ENCODE assay signal across 1 cellular context in the genomic region with DNA sequence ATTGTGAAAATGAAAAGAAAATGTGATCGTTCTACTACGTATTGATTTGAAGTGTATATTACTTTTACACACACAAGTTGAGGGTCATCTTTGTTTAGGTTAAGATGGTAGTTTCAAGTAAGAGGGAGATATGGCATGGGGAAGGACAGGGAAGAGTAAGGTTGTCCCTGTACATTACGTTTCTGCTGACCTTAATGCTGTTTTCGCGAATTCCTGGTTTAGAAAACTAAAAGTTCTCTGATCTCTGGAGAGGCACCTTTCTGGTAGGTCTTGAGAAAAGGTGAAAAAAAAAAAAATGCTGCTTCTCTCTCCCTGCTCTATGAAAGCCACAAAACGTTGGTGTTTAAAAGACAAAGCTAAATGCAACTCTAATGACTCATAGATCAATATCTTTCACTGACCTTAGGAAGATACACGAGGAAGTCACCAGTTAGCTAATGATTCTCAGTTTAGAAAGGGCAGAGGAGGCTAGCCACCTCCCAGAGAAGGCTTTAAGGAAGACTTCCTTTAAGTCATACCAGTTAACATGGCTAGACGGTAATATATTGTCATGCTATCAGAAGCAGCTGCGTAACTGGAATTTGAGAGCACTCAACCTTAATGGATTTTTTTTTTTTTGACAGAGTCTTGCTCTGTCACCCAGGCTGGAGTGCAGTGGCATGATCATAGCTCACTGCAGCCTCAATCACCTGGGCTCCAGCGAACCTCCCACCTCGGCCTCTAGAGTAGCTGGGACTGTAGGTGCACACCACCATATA.
TF ChIP-seq lines count a peak whose summit lies in the region.

No MANE protein-coding gene starts in this region.

TF ChIP-seq in K562, 482 proteins besides CTCF, POLR2A, EP300 and RAD21 (continued from another document and continues in another):
- TF ChIP-seq SFPQ (IDR thresholded peaks at IDR 0.05; ENCODE audit: low read depth, low read length): no peak
- peak; percentile 90 for TF ChIP-seq GTF2E2 (tag; IDR thresholded peaks at IDR 0.05)
- TF ChIP-seq, protein P1, sequence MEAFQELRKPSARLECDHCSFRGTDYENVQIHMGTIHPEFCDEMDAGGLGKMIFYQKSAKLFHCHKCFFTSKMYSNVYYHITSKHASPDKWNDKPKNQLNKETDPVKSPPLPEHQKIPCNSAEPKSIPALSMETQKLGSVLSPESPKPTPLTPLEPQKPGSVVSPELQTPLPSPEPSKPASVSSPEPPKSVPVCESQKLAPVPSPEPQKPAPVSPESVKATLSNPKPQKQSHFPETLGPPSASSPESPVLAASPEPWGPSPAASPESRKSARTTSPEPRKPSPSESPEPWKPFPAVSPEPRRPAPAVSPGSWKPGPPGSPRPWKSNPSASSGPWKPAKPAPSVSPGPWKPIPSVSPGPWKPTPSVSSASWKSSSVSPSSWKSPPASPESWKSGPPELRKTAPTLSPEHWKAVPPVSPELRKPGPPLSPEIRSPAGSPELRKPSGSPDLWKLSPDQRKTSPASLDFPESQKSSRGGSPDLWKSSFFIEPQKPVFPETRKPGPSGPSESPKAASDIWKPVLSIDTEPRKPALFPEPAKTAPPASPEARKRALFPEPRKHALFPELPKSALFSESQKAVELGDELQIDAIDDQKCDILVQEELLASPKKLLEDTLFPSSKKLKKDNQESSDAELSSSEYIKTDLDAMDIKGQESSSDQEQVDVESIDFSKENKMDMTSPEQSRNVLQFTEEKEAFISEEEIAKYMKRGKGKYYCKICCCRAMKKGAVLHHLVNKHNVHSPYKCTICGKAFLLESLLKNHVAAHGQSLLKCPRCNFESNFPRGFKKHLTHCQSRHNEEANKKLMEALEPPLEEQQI (IDR thresholded peaks at IDR 0.05): 0 out of 2 replicates have a peak, but pooled peaks have one; percentile 44
- peak; percentile 57 for TF ChIP-seq E2F8 (IDR thresholded peaks at IDR 0.05; ENCODE audit: low read depth, partially characterized antibody)
- peak; percentile 72 for TF ChIP-seq CEBPB (tag; IDR thresholded peaks at IDR 0.05)
- 0 out of 2 replicates have a peak, but pooled peaks have one; percentile 21 for TF ChIP-seq MGA (IDR thresholded peaks at IDR 0.05)
- TF ChIP-seq, protein P2, sequence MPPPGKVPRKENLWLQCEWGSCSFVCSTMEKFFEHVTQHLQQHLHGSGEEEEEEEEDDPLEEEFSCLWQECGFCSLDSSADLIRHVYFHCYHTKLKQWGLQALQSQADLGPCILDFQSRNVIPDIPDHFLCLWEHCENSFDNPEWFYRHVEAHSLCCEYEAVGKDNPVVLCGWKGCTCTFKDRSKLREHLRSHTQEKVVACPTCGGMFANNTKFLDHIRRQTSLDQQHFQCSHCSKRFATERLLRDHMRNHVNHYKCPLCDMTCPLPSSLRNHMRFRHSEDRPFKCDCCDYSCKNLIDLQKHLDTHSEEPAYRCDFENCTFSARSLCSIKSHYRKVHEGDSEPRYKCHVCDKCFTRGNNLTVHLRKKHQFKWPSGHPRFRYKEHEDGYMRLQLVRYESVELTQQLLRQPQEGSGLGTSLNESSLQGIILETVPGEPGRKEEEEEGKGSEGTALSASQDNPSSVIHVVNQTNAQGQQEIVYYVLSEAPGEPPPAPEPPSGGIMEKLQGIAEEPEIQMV (tag; conservative IDR thresholded peaks at IDR 0.05; ENCODE audit: low read depth): peak; percentile 81
- TF ChIP-seq CC2D1A (IDR thresholded peaks at IDR 0.05): peak; percentile 66; the same call in 1 of the 2 replicates
- peak; percentile 51; the same call in 1 of the 2 replicates for TF ChIP-seq BRD4 (IDR thresholded peaks at IDR 0.05)
- peak; percentile 43; the same call in 1 of the 2 replicates for TF ChIP-seq MAFG (tag; conservative IDR thresholded peaks at IDR 0.05)
- peak; percentile 86 for TF ChIP-seq POLR2H (tag; IDR thresholded peaks at IDR 0.05; ENCODE audit: low read depth)
- TF ChIP-seq, protein P3, sequence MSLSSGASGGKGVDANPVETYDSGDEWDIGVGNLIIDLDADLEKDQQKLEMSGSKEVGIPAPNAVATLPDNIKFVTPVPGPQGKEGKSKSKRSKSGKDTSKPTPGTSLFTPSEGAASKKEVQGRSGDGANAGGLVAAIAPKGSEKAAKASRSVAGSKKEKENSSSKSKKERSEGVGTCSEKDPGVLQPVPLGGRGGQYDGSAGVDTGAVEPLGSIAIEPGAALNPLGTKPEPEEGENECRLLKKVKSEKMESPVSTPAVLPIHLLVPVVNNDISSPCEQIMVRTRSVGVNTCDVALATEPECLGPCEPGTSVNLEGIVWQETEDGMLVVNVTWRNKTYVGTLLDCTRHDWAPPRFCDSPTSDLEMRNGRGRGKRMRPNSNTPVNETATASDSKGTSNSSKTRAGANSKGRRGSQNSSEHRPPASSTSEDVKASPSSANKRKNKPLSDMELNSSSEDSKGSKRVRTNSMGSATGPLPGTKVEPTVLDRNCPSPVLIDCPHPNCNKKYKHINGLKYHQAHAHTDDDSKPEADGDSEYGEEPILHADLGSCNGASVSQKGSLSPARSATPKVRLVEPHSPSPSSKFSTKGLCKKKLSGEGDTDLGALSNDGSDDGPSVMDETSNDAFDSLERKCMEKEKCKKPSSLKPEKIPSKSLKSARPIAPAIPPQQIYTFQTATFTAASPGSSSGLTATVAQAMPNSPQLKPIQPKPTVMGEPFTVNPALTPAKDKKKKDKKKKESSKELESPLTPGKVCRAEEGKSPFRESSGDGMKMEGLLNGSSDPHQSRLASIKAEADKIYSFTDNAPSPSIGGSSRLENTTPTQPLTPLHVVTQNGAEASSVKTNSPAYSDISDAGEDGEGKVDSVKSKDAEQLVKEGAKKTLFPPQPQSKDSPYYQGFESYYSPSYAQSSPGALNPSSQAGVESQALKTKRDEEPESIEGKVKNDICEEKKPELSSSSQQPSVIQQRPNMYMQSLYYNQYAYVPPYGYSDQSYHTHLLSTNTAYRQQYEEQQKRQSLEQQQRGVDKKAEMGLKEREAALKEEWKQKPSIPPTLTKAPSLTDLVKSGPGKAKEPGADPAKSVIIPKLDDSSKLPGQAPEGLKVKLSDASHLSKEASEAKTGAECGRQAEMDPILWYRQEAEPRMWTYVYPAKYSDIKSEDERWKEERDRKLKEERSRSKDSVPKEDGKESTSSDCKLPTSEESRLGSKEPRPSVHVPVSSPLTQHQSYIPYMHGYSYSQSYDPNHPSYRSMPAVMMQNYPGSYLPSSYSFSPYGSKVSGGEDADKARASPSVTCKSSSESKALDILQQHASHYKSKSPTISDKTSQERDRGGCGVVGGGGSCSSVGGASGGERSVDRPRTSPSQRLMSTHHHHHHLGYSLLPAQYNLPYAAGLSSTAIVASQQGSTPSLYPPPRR (CRISPR knock-in tag; IDR thresholded peaks at IDR 0.05; ENCODE audit: borderline replicate concordance): no peak
- TF ChIP-seq NCOA2 (IDR thresholded peaks at IDR 0.05; ENCODE audit: partially characterized antibody in 2 of 2): no peak
- peak; percentile 65; the same call in 1 of the 2 replicates for TF ChIP-seq MBD2 (IDR thresholded peaks at IDR 0.05; ENCODE audit: borderline replicate concordance, low read depth)
- no peak for TF ChIP-seq CBFA2T3 (IDR thresholded peaks at IDR 0.05)
- no peak for TF ChIP-seq ZNF12 (CRISPR knock-in tag; IDR thresholded peaks at IDR 0.05)
- peak; percentile 69; the same call in 1 of the 2 replicates for TF ChIP-seq PTRF (tag; IDR thresholded peaks at IDR 0.05)
- TF ChIP-seq KDM1A (IDR thresholded peaks at IDR 0.05): no peak; a peak in 1 of 4 replicates
- TF ChIP-seq BHLHE40 (IDR thresholded peaks at IDR 0.05; ENCODE audit: low read length): peak; percentile 55; the same call in 1 of the 2 replicates
- no peak for TF ChIP-seq POLR3A (IDR thresholded peaks at IDR 0.05; ENCODE audit: borderline replicate concordance, extremely low read depth, insufficient read depth, insufficient read length)
- no peak for TF ChIP-seq PHTF2 (CRISPR knock-in tag; IDR thresholded peaks at IDR 0.05)
- no peak for TF ChIP-seq TCF7 (IDR thresholded peaks at IDR 0.05; ENCODE audit: borderline replicate concordance)
- TF ChIP-seq ZKSCAN8 (CRISPR knock-in tag; IDR thresholded peaks at IDR 0.05): peak; percentile 88
